ENCODE assay signal across 30 cellular contexts in genomic region chr17:65204001-65204400, GRCh38.
"Had no signal": no experiment of that assay in that cellular context is flagged by ENCODE, and none has a peak within 500 bp of the region (broad histone marks: within the 10 kb centered on the region; RNA-seq: fewer than 3 reads in every experiment).

No MANE protein-coding gene starts in this region.

- H3K27me3 ChIP-seq: ovary, right lobe of liver, sigmoid colon, stomach, thyroid gland, tibial nerve, upper lobe of left lung, vagina had no signal

- H3K36me3 ChIP-seq: ovary, right lobe of liver, thoracic aorta, thyroid gland, vagina had no signal

- H3K79me2 ChIP-seq: parathyroid adenoma had no signal

- H3K9ac ChIP-seq: parathyroid adenoma had no signal

- H3K4me3 ChIP-seq: ovary, psoas muscle, right lobe of liver, sigmoid colon, stomach, thoracic aorta, thyroid gland, tibial nerve, upper lobe of left lung, vagina had no signal

- ATAC-seq: naive thymus-derived CD4-positive, alpha-beta T cell; natural killer cell; psoas muscle; right cardiac atrium; right lobe of liver; stimulated activated effector memory CD8-positive, alpha-beta T cell treated with anti-CD3 and anti-CD28 coated beads, Interleukin-12 subunit alpha, Interleukin-12 subunit beta, amount 100 ng/mL, for 72 hours; stimulated activated naive B cell treated with anti-CD40 and anti-IgM and Interleukin-4, amounts not matched to agents 10 μg/mL and 1 μg/mL and 100 μg/mL, for 72 hours had no signal

- H3K4me3 Mint-ChIP-seq: naive thymus-derived CD4-positive, alpha-beta T cell; natural killer cell; nephron; neural crest cell; stimulated activated effector memory CD8-positive, alpha-beta T cell treated with anti-CD3 and anti-CD28 coated beads, Interleukin-12 subunit alpha, Interleukin-12 subunit beta, amount 100 ng/mL, for 72 hours; stimulated activated naive B cell treated with anti-CD40 and anti-IgM and Interleukin-4, amounts not matched to agents 10 μg/mL and 1 μg/mL and 100 μg/mL, for 72 hours; stimulated activated naive CD8-positive, alpha-beta T cell treated with anti-CD3 and anti-CD28 coated beads, Interleukin-15, Interleukin-2, amounts not matched to agents 100 ng/mL and 50 ng/mL, for 24 hours had no signal

- H3K27me3 Mint-ChIP-seq: stimulated activated naive CD8-positive, alpha-beta T cell treated with anti-CD3 and anti-CD28 coated beads, Interleukin-15, Interleukin-2, amounts not matched to agents 100 ng/mL and 50 ng/mL, for 24 hours had no signal

- H3K36me3 Mint-ChIP-seq: naive thymus-derived CD4-positive, alpha-beta T cell; stimulated activated naive B cell treated with anti-CD40 and anti-IgM and Interleukin-4, amounts not matched to agents 10 μg/mL and 1 μg/mL and 100 μg/mL, for 72 hours had no signal

- DNase-seq: naive thymus-derived CD4-positive, alpha-beta T cell; natural killer cell; occipital lobe; ovary; posterior cingulate gyrus; psoas muscle; right cardiac atrium; right lobe of liver; sigmoid colon; small intestine; stimulated activated CD4-positive, alpha-beta T cell treated with anti-CD3 and anti-CD28 coated beads, Interleukin-15, amount 100 ng/mL, for 24 hours; stimulated activated CD4-positive, alpha-beta T cell treated with anti-CD3 and anti-CD28 coated beads, Interleukin-2, amount 100 ng/mL, for 24 hours; stimulated activated CD4-positive, alpha-beta T cell treated with anti-CD3 and anti-CD28 coated beads, Interleukin-2, amount 100 ng/mL, for 48 hours; stimulated activated CD4-positive, alpha-beta T cell treated with anti-CD3 and anti-CD28 coated beads, Interleukin-4, amount 100 ng/mL, for 24 hours; stimulated activated naive B cell treated with anti-CD40 and anti-IgM and Interleukin-4, amounts not matched to agents 10 μg/mL and 1 μg/mL and 100 μg/mL, for 72 hours; stimulated activated naive CD4-positive, alpha-beta T cell treated with Interleukin-2 at 50 U/mL for 16 hours; stomach; thyroid gland; trophoblast cell had no signal

- H3K27ac ChIP-seq: ovary, parathyroid adenoma, psoas muscle, right lobe of liver, sigmoid colon, stomach, thoracic aorta, thyroid gland, tibial nerve, upper lobe of left lung, vagina had no signal

- FAIRE-seq: small intestine, urothelium cell line had no signal

- H2AFZ ChIP-seq: parathyroid adenoma had no signal

- H3K27ac Mint-ChIP-seq: naive thymus-derived CD4-positive, alpha-beta T cell; natural killer cell; nephron; progenitor cell of endocrine pancreas; stimulated activated effector memory CD8-positive, alpha-beta T cell treated with anti-CD3 and anti-CD28 coated beads, Interleukin-12 subunit alpha, Interleukin-12 subunit beta, amount 100 ng/mL, for 72 hours; stimulated activated naive B cell treated with anti-CD40 and anti-IgM and Interleukin-4, amounts not matched to agents 10 μg/mL and 1 μg/mL and 100 μg/mL, for 72 hours; stimulated activated naive CD8-positive, alpha-beta T cell treated with anti-CD3 and anti-CD28 coated beads, Interleukin-15, Interleukin-2, amounts not matched to agents 100 ng/mL and 50 ng/mL, for 24 hours had no signal

- H3K9me3 ChIP-seq: ovary, psoas muscle, right lobe of liver, sigmoid colon, stomach, thoracic aorta, thyroid gland, tibial nerve, upper lobe of left lung, vagina had no signal

- H3K4me1 Mint-ChIP-seq: naive thymus-derived CD4-positive, alpha-beta T cell; nephron; stimulated activated naive B cell treated with anti-CD40 and anti-IgM and Interleukin-4, amounts not matched to agents 10 μg/mL and 1 μg/mL and 100 μg/mL, for 72 hours had no signal

- H3K4me1 ChIP-seq: parathyroid adenoma, psoas muscle, right lobe of liver, sigmoid colon, stomach, thyroid gland, upper lobe of left lung, vagina had no signal

- H3K9me3 Mint-ChIP-seq: naive thymus-derived CD4-positive, alpha-beta T cell; natural killer cell; nephron; neural crest cell; stimulated activated effector memory CD8-positive, alpha-beta T cell treated with anti-CD3 and anti-CD28 coated beads, Interleukin-12 subunit alpha, Interleukin-12 subunit beta, amount 100 ng/mL, for 72 hours; stimulated activated naive B cell treated with anti-CD40 and anti-IgM and Interleukin-4, amounts not matched to agents 10 μg/mL and 1 μg/mL and 100 μg/mL, for 72 hours; stimulated activated naive CD8-positive, alpha-beta T cell treated with anti-CD3 and anti-CD28 coated beads, Interleukin-15, Interleukin-2, amounts not matched to agents 100 ng/mL and 50 ng/mL, for 24 hours had no signal
